In genomic region chr14:95496111-95496681, GRCh38 we compare ENCODE assay signal across 7 cellular contexts. TPM values are rescaled to one million over a fixed set of nuclear protein-coding genes. Genes with fewer than 3 reads are reported as not detected.
DNase-seq lines count a peak whose midpoint lies in the region; ATAC-seq, FAIRE-seq and TF ChIP-seq lines count a peak whose summit lies in the region.

No MANE protein-coding gene starts in this region.

- DNase-seq in HT1080 (ENCODE audit: low read depth) (peak; percentile 10), endothelial cell of umbilical vein (ENCODE audit: low read depth, low spot score) (peak; percentile 10), urothelium cell line (ENCODE audit: low spot score) (no peak)
- DNase-seq in stimulated activated naive CD8-positive, alpha-beta T cell treated with anti-CD3 and anti-CD28 coated beads, Interleukin-15, amount 100 ng/mL, for 72 hours, result no peak
- DNase-seq in activated CD4-positive, alpha-beta T cell treated with anti-CD3 and anti-CD28 coated beads, Interleukin-2, amount 50 U/mL, for 4 hours, result no peak

- peak overlapping the region; percentile 18 for H2AFZ ChIP-seq in endothelial cell of umbilical vein (ENCODE audit: low read depth, low read length)

- ATAC-seq in GM21390 (IDR thresholded peaks at IDR 0.05; ENCODE audit: unreplicated experiment) (peak; percentile 8), GM19397 (IDR thresholded peaks at IDR 0.05; ENCODE audit: unreplicated experiment) (no peak)
- peak; percentile 80 for ATAC-seq in stimulated activated naive CD8-positive, alpha-beta T cell treated with anti-CD3 and anti-CD28 coated beads, Interleukin-15, amount 100 ng/mL, for 72 hours

- no peak overlapping the region for H3K9ac ChIP-seq in endothelial cell of umbilical vein (replicated peaks; ENCODE audit: extremely low read depth, insufficient read depth, low read length)

- no peaks in the 10 kb centered on the region for H3K27me3 ChIP-seq in endothelial cell of umbilical vein (ENCODE audit: control insufficient read depth in 2 of 2, insufficient read depth in 2 of 2, low read length in 2 of 2)

- CTCF ChIA-PET in endothelial cell of umbilical vein (lab: Charles Lee), result interaction anchor here (0.9 to 2.2 kb wide), 11 partner anchors 10 to 54 kb away, joined by 3 to 15 read pairs (median 8); partner anchors contain the start of gene SYNE3

- H3K9me1 ChIP-seq in endothelial cell of umbilical vein (replicated peaks; ENCODE audit: control insufficient read depth, extremely low read depth, insufficient read depth, low read length), result no peaks in the 10 kb centered on the region

- peak overlapping the region; percentile 7 for H3K4me2 ChIP-seq in endothelial cell of umbilical vein (ENCODE audit: insufficient read depth, low read length)

- H3K4me3 ChIP-seq in endothelial cell of umbilical vein (replicated peaks in 1 of 3; ENCODE audit: insufficient read depth in 1 of 3, low read depth in 1 of 3, low read length in 3 of 3), result no peak overlapping the region

- H3K27me3 Mint-ChIP-seq in stimulated activated naive CD8-positive, alpha-beta T cell treated with anti-CD3 and anti-CD28 coated beads, Interleukin-15, amount 100 ng/mL, for 72 hours, result no peaks in the 10 kb centered on the region

- TF ChIP-seq POLR2A in endothelial cell of umbilical vein (IDR thresholded peaks at IDR 0.05; ENCODE audit: low read depth, low read length), result no peak

- peaks cover 33% of the 10 kb centered on the region for H3K4me1 ChIP-seq in endothelial cell of umbilical vein (ENCODE audit: control insufficient read depth, extremely low read depth, insufficient read depth, low read length)

- H3K9me3 Mint-ChIP-seq in stimulated activated naive CD8-positive, alpha-beta T cell treated with anti-CD3 and anti-CD28 coated beads, Interleukin-15, amount 100 ng/mL, for 72 hours, result no peaks in the 10 kb centered on the region

- TSS peak; percentile 88 for BruUV-seq in endothelial cell of umbilical vein (replicated peaks; lab: Mats Ljungman, UMichigan)

- TF ChIP-seq CTCF in endothelial cell of umbilical vein (IDR thresholded peaks at IDR 0.05; ENCODE audit: extremely low read depth in 1 of 2, insufficient read depth in 1 of 2, low read depth in 1 of 2, low read length in 2 of 2), result no peak

- FAIRE-seq in endothelial cell of umbilical vein (lab: Jason Lieb, UNC), result peak; percentile 68
- FAIRE-seq in urothelium cell line (lab: Jason Lieb, UNC), result no peak

- POLR2A ChIA-PET in endothelial cell of umbilical vein (lab: Charles Lee), result interaction anchor here (1.1 kb wide), 1 partner anchor 13 kb away, joined by 3 read pairs; no protein-coding TSS in a partner anchor

- dilution Hi-C loops in endothelial cell of umbilical vein (cut with MboI; ENCODE audit: extremely low pct_ligation_motif_present, low sequenced_read_pairs), result no loop called here

- intact Hi-C loops in endothelial cell of umbilical vein (cut with micrococcal nuclease), result no loop called here

- no peaks in the 10 kb centered on the region for H3K79me2 ChIP-seq in endothelial cell of umbilical vein (ENCODE audit: control insufficient read depth, insufficient read depth, low read length)

- H4K20me1 ChIP-seq in endothelial cell of umbilical vein (replicated peaks; ENCODE audit: control insufficient read depth, extremely low read depth, insufficient read depth, low read length), result no peaks in the 10 kb centered on the region

- H3K9me3 ChIP-seq in endothelial cell of umbilical vein (replicated peaks; ENCODE audit: control insufficient read depth, insufficient read depth, low read length), result no peaks in the 10 kb centered on the region

- H3K4me1 Mint-ChIP-seq in stimulated activated naive CD8-positive, alpha-beta T cell treated with anti-CD3 and anti-CD28 coated beads, Interleukin-15, amount 100 ng/mL, for 72 hours, result peaks cover 79% of the 10 kb centered on the region

- peak overlapping the region in 1 of 2 donors; percentile 26 for H3K4me3 Mint-ChIP-seq in stimulated activated naive CD8-positive, alpha-beta T cell treated with anti-CD3 and anti-CD28 coated beads, Interleukin-15, amount 100 ng/mL, for 72 hours

- peak overlapping the region; percentile 57 for H3K27ac ChIP-seq in endothelial cell of umbilical vein (ENCODE audit: insufficient read depth, low read depth, low read length)

- H3K27ac Mint-ChIP-seq in stimulated activated naive CD8-positive, alpha-beta T cell treated with anti-CD3 and anti-CD28 coated beads, Interleukin-15, amount 100 ng/mL, for 72 hours, result peak overlapping the region; percentile 27 to 74

- H3K36me3 ChIP-seq in endothelial cell of umbilical vein (ENCODE audit: control insufficient read depth in 2 of 2, extremely low read depth in 1 of 2, insufficient read depth in 2 of 2, low read length in 2 of 2), result no peaks in the 10 kb centered on the region

TF ChIP-seq in endothelial cell of umbilical vein, 7 proteins besides CTCF, POLR2A, EP300 and RAD21:
- TF ChIP-seq GATA2 (IDR thresholded peaks at IDR 0.05; ENCODE audit: insufficient read depth, insufficient read length, low read depth, low read length) (peak; percentile 31), FOS (IDR thresholded peaks at IDR 0.05; ENCODE audit: borderline replicate concordance, insufficient read depth, low read length) (no peak), MAX (IDR thresholded peaks at IDR 0.05; ENCODE audit: insufficient read depth, insufficient read length) (no peak), MYC (IDR thresholded peaks at IDR 0.05; ENCODE audit: low read depth, low read length) (no peak)

RNA-seq across cellular contexts. Expression of gene SYNE3, which starts 20.3 kb away (rescaled TPM):
- 2.3 and 2.4 TPM in 2 replicates for total RNA-seq in HT1080 (2014; rRNA removed; shearing (Covaris generic))
- polyA plus RNA-seq in HT1080 (2015; cell fraction: cytosol; rRNA removed), result 0.43 TPM in 2 replicates
- 4.0 and 5.1 TPM in 2 replicates for polyA plus RNA-seq in HT1080 (2015; cell fraction: nucleus; rRNA removed)
- 18.8 and 19.1 TPM in 2 replicates for total RNA-seq in endothelial cell of umbilical vein
- 2.6 and 3.0 TPM in 2 replicates for polyA plus RNA-seq in endothelial cell of umbilical vein
- polyA plus RNA-seq in endothelial cell of umbilical vein (2011; cell fraction: cytosol; rRNA removed), result 2.8 and 3.1 TPM in 2 replicates
- 11.8 and 12.8 TPM in 2 replicates for polyA plus RNA-seq in endothelial cell of umbilical vein (2011; cell fraction: nucleus; rRNA removed)
- polyA plus RNA-seq in endothelial cell of umbilical vein (2012), result 2.7 and 3.3 TPM in 2 replicates
- polyA minus RNA-seq in endothelial cell of umbilical vein, result 8.7 and 9.0 TPM in 2 replicates
- polyA minus RNA-seq in endothelial cell of umbilical vein (2011; cell fraction: cytosol; rRNA and poly(A)+ RNA removed), result 0.20 TPM
- polyA minus RNA-seq in endothelial cell of umbilical vein (2011; cell fraction: nucleus; rRNA and poly(A)+ RNA removed), result 11.5 and 12.4 TPM in 2 replicates

RNA-seq across cellular contexts. Expression of gene GLRX5, which starts 38.7 kb away (rescaled TPM):
- total RNA-seq in HT1080 (2014; rRNA removed; shearing (Covaris generic)), result 112 and 114 TPM in 2 replicates
- 65.5 and 67.0 TPM in 2 replicates for polyA plus RNA-seq in HT1080 (2015; cell fraction: cytosol; rRNA removed)
- 14.3 and 14.4 TPM in 2 replicates for polyA plus RNA-seq in HT1080 (2015; cell fraction: nucleus; rRNA removed)
- total RNA-seq in endothelial cell of umbilical vein, result 50.9 and 52.0 TPM in 2 replicates
- 27.1 and 42.6 TPM in 2 replicates for polyA plus RNA-seq in endothelial cell of umbilical vein
- polyA plus RNA-seq in endothelial cell of umbilical vein (2011; cell fraction: cytosol; rRNA removed), result 38.9 and 47.8 TPM in 2 replicates
- 13.7 and 18.6 TPM in 2 replicates for polyA plus RNA-seq in endothelial cell of umbilical vein (2011; cell fraction: nucleus; rRNA removed)
- 40.2 and 60.5 TPM in 2 replicates for polyA plus RNA-seq in endothelial cell of umbilical vein (2012)
- 12.5 and 16.9 TPM in 2 replicates for polyA minus RNA-seq in endothelial cell of umbilical vein
- polyA minus RNA-seq in endothelial cell of umbilical vein (2011; cell fraction: cytosol; rRNA and poly(A)+ RNA removed), result 22.4 TPM
- 4.7 and 9.0 TPM in 2 replicates for polyA minus RNA-seq in endothelial cell of umbilical vein (2011; cell fraction: nucleus; rRNA and poly(A)+ RNA removed)

Comparison
In these comparisons a context has a peak if more than half of its experiments do, and no peak if none do; other contexts are left out.
1. DNase-seq: peak in HT1080 (single experiment) and endothelial cell of umbilical vein (single experiment); none in stimulated activated naive CD8-positive, alpha-beta T cell treated with anti-CD3 and anti-CD28 coated beads, Interleukin-15, amount 100 ng/mL, for 72 hours (0 of 2), urothelium cell line (single experiment) and activated CD4-positive, alpha-beta T cell treated with anti-CD3 and anti-CD28 coated beads, Interleukin-2, amount 50 U/mL, for 4 hours (0 of 2).